Comparison of ENCODE assay signal across 24 cellular contexts in genomic region chr2:188805229-188805628, GRCh38.
DNase-seq lines count a peak whose midpoint lies in the region; ATAC-seq, FAIRE-seq and TF ChIP-seq lines count a peak whose summit lies in the region.
"Had no signal": no experiment of that assay in that cellular context is flagged by ENCODE, and none has a peak within 500 bp of the region (broad histone marks: within the 10 kb centered on the region; RNA-seq: fewer than 3 reads in every experiment).

No MANE protein-coding gene starts in this region.

- no peak overlapping the region for H3K4me2 ChIP-seq in neuronal stem cell (ENCODE audit: insufficient read depth, low read length, poor library complexity, severe bottlenecking)
- H3K4me2 ChIP-seq: A549; BLaER1 treated with 17β-estradiol and CSF1 and Interleukin-3, amounts not matched to agents 10 nM and 100 nM; GM23338 had no signal

- DNase-seq in H54 (ENCODE audit: insufficient read length, low spot score) (no peak), SK-N-DZ (ENCODE audit: low spot score) (peak; percentile 58), kidney glomerular epithelial cell (lab: John Stamatoyannopoulos, UW) (peak; percentile 6), neuronal stem cell (ENCODE audit: low spot score) (no peak), NOMO-1 treated with DMSO at 0.1 percent for 48 hours (lab: John Stamatoyannopoulos, UW; ENCODE audit: unreplicated experiment) (no peak)
- no peak for DNase-seq in activated naive CD4-positive, alpha-beta T cell (lab: John Stamatoyannopoulos, UW)
- DNase-seq: 8988T; ACHN; AML-193; BE2C; CD4-positive, alpha-beta T cell; CD8-positive, alpha-beta memory T cell; DMS 273 treated with DMSO at 0.1 percent for 48 hours; DMS79 treated with DMSO at 0.1 percent for 48 hours; GF-D8; HFFc6 had no signal

- H2AFZ ChIP-seq in neuronal stem cell (ENCODE audit: low read length) = peak overlapping the region; percentile 54
- H2AFZ ChIP-seq: GM23338 had no signal

- no peak overlapping the region for H2BK5ac ChIP-seq in neuronal stem cell (ENCODE audit: low read length)

- no peak overlapping the region for H3K4me3 ChIP-seq in neuronal stem cell (ENCODE audit: low read length in 2 of 2)
- H3K4me3 ChIP-seq: A549; BLaER1 treated with 17β-estradiol and CSF1 and Interleukin-3, amounts not matched to agents 10 nM and 100 nM; GM23338; HAP-1 had no signal

- H3K79me1 ChIP-seq in neuronal stem cell (ENCODE audit: low read depth, low read length) = no peaks in the 10 kb centered on the region

- no peak overlapping the region for H2BK15ac ChIP-seq in neuronal stem cell (ENCODE audit: low read length)

- no CpG with 5 or more reads among the region's 4 CpGs for WGBS in neuronal stem cell (ENCODE audit: extremely low coverage in 2 of 2, insufficient read length in 2 of 2, insufficient replicate concordance in 1 of 2), 2 donors

- no peak overlapping the region for H3K4ac ChIP-seq in neuronal stem cell (ENCODE audit: low read length)

- ATAC-seq in HG03097 (IDR thresholded peaks at IDR 0.05; ENCODE audit: low FRiP score, unreplicated experiment) = no peak
- ATAC-seq: A549, GM23338 had no signal

- FAIRE-seq in H54 (lab: Jason Lieb, UNC) = peak; percentile 15
- FAIRE-seq: A549, D721Med, GM12891, GM18507 had no signal

- H3K27me3 ChIP-seq in neuronal stem cell (ENCODE audit: control insufficient read depth in 3 of 3, insufficient read depth in 3 of 3, low read depth in 1 of 3, low read length in 3 of 3) = no peaks in the 10 kb centered on the region
- H3K27me3 ChIP-seq: BE2C; BLaER1 treated with 17β-estradiol and CSF1 and Interleukin-3, amounts not matched to agents 10 nM and 100 nM had no signal

- H3K36me3 ChIP-seq in neuronal stem cell (replicated peaks in 1 of 2; ENCODE audit: control insufficient read depth in 2 of 2, insufficient read depth in 2 of 2, low read length in 2 of 2) = no peaks in the 10 kb centered on the region
- H3K36me3 ChIP-seq: BE2C; BLaER1 treated with 17β-estradiol and CSF1 and Interleukin-3, amounts not matched to agents 10 nM and 100 nM; HAP-1 had no signal

- no peak overlapping the region for H3K23ac ChIP-seq in neuronal stem cell (ENCODE audit: low read depth, low read length, poor library complexity)

- no peak overlapping the region for H4K8ac ChIP-seq in neuronal stem cell (ENCODE audit: low read depth, low read length)

- H3K9me3 ChIP-seq in neuronal stem cell (replicated peaks in 1 of 2; ENCODE audit: control insufficient read depth in 2 of 2, insufficient read depth in 1 of 2, low read depth in 1 of 2, low read length in 2 of 2) = peaks cover 0 to 14% of the 10 kb centered on the region in 2 donors
- H3K9me3 ChIP-seq: BE2C, HAP-1 had no signal

- H2BK12ac ChIP-seq in neuronal stem cell (ENCODE audit: low read length) = no peak overlapping the region

- H3K4me1 ChIP-seq in neuronal stem cell (ENCODE audit: control insufficient read depth in 2 of 2, insufficient read depth in 1 of 2, low read depth in 1 of 2, low read length in 2 of 2) = peaks cover 0 to 4% of the 10 kb centered on the region in 2 donors
- H3K4me1 ChIP-seq: A549; BE2C; BLaER1 treated with 17β-estradiol and CSF1 and Interleukin-3, amounts not matched to agents 10 nM and 100 nM; HAP-1 had no signal

- H3K14ac ChIP-seq in neuronal stem cell (ENCODE audit: low read length) = no peak overlapping the region

- no peak overlapping the region for H3K18ac ChIP-seq in neuronal stem cell (ENCODE audit: low read length)

- H2AK5ac ChIP-seq in neuronal stem cell (ENCODE audit: low read depth, low read length) = no peak overlapping the region

- no peak for TF ChIP-seq POLR2A in H54 (IDR thresholded peaks at IDR 0.05; ENCODE audit: low read depth, low read length)

- H3K9ac ChIP-seq in neuronal stem cell (ENCODE audit: low read depth, low read length, poor library complexity) = no peak overlapping the region
- H3K9ac ChIP-seq: BLaER1 treated with 17β-estradiol and CSF1 and Interleukin-3, amounts not matched to agents 10 nM and 100 nM had no signal

- H3K27ac ChIP-seq in neuronal stem cell (replicated peaks; ENCODE audit: low read length) = no peak overlapping the region
- H3K27ac ChIP-seq: A549; BLaER1 treated with 17β-estradiol and CSF1 and Interleukin-3, amounts not matched to agents 10 nM and 100 nM had no signal

- H2BK120ac ChIP-seq in neuronal stem cell (ENCODE audit: low read depth, low read length) = no peak overlapping the region

- no peak overlapping the region for H4K91ac ChIP-seq in neuronal stem cell (ENCODE audit: low read depth, low read length, poor library complexity)

Comparison
In these comparisons a context has a peak if more than half of its experiments do, and no peak if none do; other contexts are left out.
1. DNase-seq: peak in SK-N-DZ (single experiment) and kidney glomerular epithelial cell (single experiment); none in H54 (single experiment), neuronal stem cell (single experiment), activated naive CD4-positive, alpha-beta T cell (0 of 4) and NOMO-1 treated with DMSO at 0.1 percent for 48 hours (single experiment).